10 cellular contexts compared by ENCODE assay signal in the genomic region with DNA sequence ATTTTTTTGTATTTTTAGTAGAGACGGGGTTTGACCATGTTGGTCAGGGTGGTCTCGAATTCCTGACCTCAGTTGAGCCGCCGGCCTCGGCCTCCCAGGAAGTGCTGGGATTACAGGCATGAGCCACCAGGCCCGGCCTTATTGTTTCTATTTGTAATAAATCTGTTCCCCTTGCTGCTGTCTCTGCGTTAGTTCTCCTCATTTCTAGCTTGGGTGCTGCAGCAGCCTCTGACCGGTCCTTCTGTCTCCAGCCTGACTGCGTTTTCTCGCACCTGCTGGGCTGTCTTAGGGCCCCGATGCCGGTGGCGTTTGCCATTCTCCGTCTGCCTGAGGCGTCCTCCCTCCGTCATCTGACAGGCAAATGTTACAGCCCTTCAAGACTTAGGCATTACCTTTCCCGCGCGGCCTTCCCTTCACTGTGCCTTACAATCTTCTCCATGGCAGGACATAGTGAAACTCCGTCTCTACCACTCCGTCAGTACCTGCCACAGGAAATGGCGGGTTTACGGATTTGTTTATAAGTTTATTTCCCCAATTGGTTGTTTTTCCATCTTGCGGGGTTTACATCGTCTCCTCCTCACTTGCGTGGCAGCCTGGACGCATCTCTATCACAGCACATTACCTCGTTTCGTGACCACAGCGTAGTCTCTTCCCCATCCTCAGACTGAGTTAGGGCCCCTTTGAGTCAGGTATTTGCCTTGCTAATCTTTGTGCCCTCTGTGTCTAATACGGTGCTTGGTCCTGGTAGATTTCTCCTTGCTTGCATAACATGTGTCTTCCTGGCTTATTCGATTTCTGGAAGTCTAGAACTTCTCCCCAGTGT. TPM values are rescaled to one million over a fixed set of nuclear protein-coding genes. Genes with fewer than 3 reads are reported as not detected.
DNase-seq lines count a peak whose midpoint lies in the region; ATAC-seq and TF ChIP-seq lines count a peak whose summit lies in the region.
"Had no signal": no experiment of that assay in that cellular context is flagged by ENCODE, and none has a peak within 500 bp of the region (broad histone marks: within the 10 kb centered on the region; RNA-seq: fewer than 3 reads in every experiment).

No MANE protein-coding gene starts in this region.

- no peak overlapping the region for H3K9ac ChIP-seq in neuronal stem cell (ENCODE audit: low read depth, low read length, poor library complexity)

- H2AFZ ChIP-seq in neuronal stem cell (ENCODE audit: low read length): peak overlapping the region; percentile 60

- H3K79me1 ChIP-seq in neuronal stem cell (ENCODE audit: low read depth, low read length): no peaks in the 10 kb centered on the region

- H2BK12ac ChIP-seq in neuronal stem cell (ENCODE audit: low read length): no peak overlapping the region

- peaks cover 33% of the 10 kb centered on the region for H3K36me3 Mint-ChIP-seq in activated CD4-positive, alpha-beta T cell treated with anti-CD3 and anti-CD28 coated beads, Interleukin-2, amount 10 ng/mL, durations not matched to agents 7 days and 5 days (ENCODE audit: low read depth)
- peaks cover 9% of the 10 kb centered on the region for H3K36me3 Mint-ChIP-seq in activated CD8-positive, alpha-beta T cell treated with anti-CD3 and anti-CD28 coated beads for 36 hours (ENCODE audit: low read depth)

- no peaks in the 10 kb centered on the region for H3K27me3 Mint-ChIP-seq in activated CD4-positive, alpha-beta T cell treated with anti-CD3 and anti-CD28 coated beads, Interleukin-2, amount 10 ng/mL, durations not matched to agents 7 days and 5 days
- no peaks in the 10 kb centered on the region for H3K27me3 Mint-ChIP-seq in activated CD8-positive, alpha-beta T cell treated with anti-CD3 and anti-CD28 coated beads for 36 hours

- H3K27me3 ChIP-seq in neuronal stem cell (ENCODE audit: control insufficient read depth in 3 of 3, insufficient read depth in 3 of 3, low read depth in 1 of 3, low read length in 3 of 3): peaks cover 0 to 49% (median 0%) of the 10 kb centered on the region in 3 experiments

- DNase-seq in activated CD4-positive, alpha-beta T cell treated with anti-CD3 and anti-CD28 coated beads, Interleukin-2, amount 10 ng/mL, durations not matched to agents 7 days and 5 days: no peak
- no peak for DNase-seq in activated CD4-positive, alpha-beta T cell treated with anti-CD3 and anti-CD28 coated beads, Interleukin-2, amount 50 U/mL, for 48 hours
- DNase-seq in activated CD8-positive, alpha-beta T cell treated with anti-CD3 and anti-CD28 coated beads for 36 hours: no peak
- DNase-seq in neuronal stem cell (ENCODE audit: low spot score): no peak
- DNase-seq in NCI-H187 (lab: John Stamatoyannopoulos, UW): no peak

- no peaks in the 10 kb centered on the region for H3K36me3 ChIP-seq in neuronal stem cell (replicated peaks in 1 of 2; ENCODE audit: control insufficient read depth in 2 of 2, insufficient read depth in 2 of 2, low read length in 2 of 2)
- H3K36me3 ChIP-seq: sigmoid colon had no signal

- ATAC-seq in HG02759 (IDR thresholded peaks at IDR 0.05; ENCODE audit: unreplicated experiment): peak; percentile 8
- peak; percentile 2 for ATAC-seq in activated CD8-positive, alpha-beta T cell treated with anti-CD3 and anti-CD28 coated beads for 36 hours
- no peak for ATAC-seq in HG02588 (IDR thresholded peaks at IDR 0.05; ENCODE audit: unreplicated experiment)
- ATAC-seq in GM19463 (IDR thresholded peaks at IDR 0.05; ENCODE audit: unreplicated experiment): no peak

- H2AK5ac ChIP-seq in neuronal stem cell (ENCODE audit: low read depth, low read length): no peak overlapping the region

- H3K4ac ChIP-seq in neuronal stem cell (ENCODE audit: low read length): no peak overlapping the region

- TF ChIP-seq CTCF in activated CD8-positive, alpha-beta T cell treated with anti-CD3 and anti-CD28 coated beads for 36 hours (IDR thresholded peaks at IDR 0.05): no peak

- H3K23ac ChIP-seq in neuronal stem cell (ENCODE audit: low read depth, low read length, poor library complexity): no peak overlapping the region

- H3K4me3 Mint-ChIP-seq in activated CD4-positive, alpha-beta T cell treated with anti-CD3 and anti-CD28 coated beads, Interleukin-2, amount 10 ng/mL, durations not matched to agents 7 days and 5 days: peak overlapping the region; percentile 97
- H3K4me3 Mint-ChIP-seq in activated CD8-positive, alpha-beta T cell treated with anti-CD3 and anti-CD28 coated beads for 36 hours: peak overlapping the region; percentile 97

- H3K9me3 ChIP-seq in neuronal stem cell (replicated peaks in 1 of 2; ENCODE audit: control insufficient read depth in 2 of 2, insufficient read depth in 1 of 2, low read depth in 1 of 2, low read length in 2 of 2): no peaks in the 10 kb centered on the region
- H3K9me3 ChIP-seq: sigmoid colon had no signal

- no peak overlapping the region for H4K91ac ChIP-seq in neuronal stem cell (ENCODE audit: low read depth, low read length, poor library complexity)

- CTCF ChIA-PET in activated CD4-positive, alpha-beta T cell treated with anti-CD3 and anti-CD28 coated beads, Interleukin-2, amount 10 ng/mL, durations not matched to agents 7 days and 5 days (lab: Charles Lee): interaction anchor here (0.7 to 3.3 kb wide), 47 partner anchors 8 to 679 kb away, joined by 3 to 27 read pairs (median 5); partner anchors contain the start of genes GIMAP1, GIMAP4 and GIMAP7
- CTCF ChIA-PET in activated CD8-positive, alpha-beta T cell treated with anti-CD3 and anti-CD28 coated beads for 36 hours (lab: Charles Lee): interaction anchor here (0.7 to 6.5 kb wide), 53 partner anchors 8 to 430 kb away, joined by 3 to 93 read pairs (median 6); partner anchors contain the start of genes GIMAP1, GIMAP2, GIMAP4 and GIMAP5

- H3K27ac Mint-ChIP-seq in activated CD4-positive, alpha-beta T cell treated with anti-CD3 and anti-CD28 coated beads, Interleukin-2, amount 10 ng/mL, durations not matched to agents 7 days and 5 days: peak overlapping the region; percentile 93
- H3K27ac Mint-ChIP-seq in activated CD8-positive, alpha-beta T cell treated with anti-CD3 and anti-CD28 coated beads for 36 hours: peak overlapping the region; percentile 100

- H3K18ac ChIP-seq in neuronal stem cell (ENCODE audit: low read length): peak overlapping the region; percentile 23

- peaks cover 49% of the 10 kb centered on the region for H3K4me1 Mint-ChIP-seq in activated CD4-positive, alpha-beta T cell treated with anti-CD3 and anti-CD28 coated beads, Interleukin-2, amount 10 ng/mL, durations not matched to agents 7 days and 5 days
- H3K4me1 Mint-ChIP-seq in activated CD8-positive, alpha-beta T cell treated with anti-CD3 and anti-CD28 coated beads for 36 hours (ENCODE audit: low read depth): peaks cover 42% of the 10 kb centered on the region

- intact Hi-C loops in activated CD8-positive, alpha-beta T cell treated with anti-CD3 and anti-CD28 coated beads for 36 hours (cut with micrococcal nuclease): loop anchor here (1.0 kb wide), 1 partner anchor 307 kb away; no protein-coding TSS in a partner anchor

- WGBS in neuronal stem cell (ENCODE audit: extremely low coverage in 2 of 2, insufficient read length in 2 of 2, insufficient replicate concordance in 1 of 2), 2 donors: no CpG with 5 or more reads among the region's 32 CpGs

- H3K4me2 ChIP-seq in neuronal stem cell (ENCODE audit: insufficient read depth, low read length, poor library complexity, severe bottlenecking): no peak overlapping the region

- POLR2A ChIA-PET in activated CD4-positive, alpha-beta T cell treated with anti-CD3 and anti-CD28 coated beads, Interleukin-2, amount 10 ng/mL, durations not matched to agents 7 days and 5 days (lab: Charles Lee): interaction anchor here (0.9 to 1.6 kb wide), 5 partner anchors 32 to 307 kb away, joined by 3 to 10 read pairs (median 4); partner anchors contain the start of genes GIMAP2 and GIMAP4
- POLR2A ChIA-PET in activated CD8-positive, alpha-beta T cell treated with anti-CD3 and anti-CD28 coated beads for 36 hours (lab: Charles Lee): interaction anchor here (0.9 to 8.3 kb wide), 11 partner anchors 31 to 295 kb away, joined by 3 to 157 read pairs (median 9); partner anchors contain the start of genes GIMAP4, GIMAP5, GIMAP6 and GIMAP7

- no peak overlapping the region for H3K27ac ChIP-seq in neuronal stem cell (replicated peaks; ENCODE audit: low read length)

- no peak overlapping the region for H4K8ac ChIP-seq in neuronal stem cell (ENCODE audit: low read depth, low read length)

- no peak overlapping the region for H2BK15ac ChIP-seq in neuronal stem cell (ENCODE audit: low read length)

- no peak overlapping the region for H2BK5ac ChIP-seq in neuronal stem cell (ENCODE audit: low read length)

- H3K4me1 ChIP-seq in neuronal stem cell (ENCODE audit: control insufficient read depth in 2 of 2, insufficient read depth in 1 of 2, low read depth in 1 of 2, low read length in 2 of 2): peaks cover 0 to 4% of the 10 kb centered on the region in 2 donors

- no peak overlapping the region for H3K4me3 ChIP-seq in neuronal stem cell (ENCODE audit: low read length in 2 of 2)
- H3K4me3 ChIP-seq: sigmoid colon had no signal

- H2BK120ac ChIP-seq in neuronal stem cell (ENCODE audit: low read depth, low read length): no peak overlapping the region

- H3K9me3 Mint-ChIP-seq in activated CD4-positive, alpha-beta T cell treated with anti-CD3 and anti-CD28 coated beads, Interleukin-2, amount 10 ng/mL, durations not matched to agents 7 days and 5 days: no peaks in the 10 kb centered on the region
- H3K9me3 Mint-ChIP-seq in activated CD8-positive, alpha-beta T cell treated with anti-CD3 and anti-CD28 coated beads for 36 hours: no peaks in the 10 kb centered on the region

- no peak overlapping the region for H3K14ac ChIP-seq in neuronal stem cell (ENCODE audit: low read length)

RNA-seq across cellular contexts. Expression of gene GIMAP8, which starts 2.3 kb away (rescaled TPM):
- total RNA-seq in activated CD4-positive, alpha-beta T cell treated with anti-CD3 and anti-CD28 coated beads, Interleukin-2, amount 10 ng/mL, durations not matched to agents 7 days and 5 days: 10 to 100 TPM; 35.9 to 36.3 TPM
- 1 to 10 TPM; 8.6 to 8.7 TPM for total RNA-seq in activated CD8-positive, alpha-beta T cell treated with anti-CD3 and anti-CD28 coated beads for 36 hours
- polyA plus RNA-seq in neuronal stem cell (2013, experiment 1 of 2): not detected
- not detected for polyA plus RNA-seq in neuronal stem cell (2013, experiment 2 of 2)
- polyA plus RNA-seq: AG04450 had no signal

Comparison
In these comparisons a context has a peak if more than half of its experiments do, and no peak if none do; other contexts are left out.
1. ATAC-seq: peak in HG02759 (single experiment) and activated CD8-positive, alpha-beta T cell treated with anti-CD3 and anti-CD28 coated beads for 36 hours (single experiment); none in HG02588 (single experiment) and GM19463 (single experiment).